In the genomic region with DNA sequence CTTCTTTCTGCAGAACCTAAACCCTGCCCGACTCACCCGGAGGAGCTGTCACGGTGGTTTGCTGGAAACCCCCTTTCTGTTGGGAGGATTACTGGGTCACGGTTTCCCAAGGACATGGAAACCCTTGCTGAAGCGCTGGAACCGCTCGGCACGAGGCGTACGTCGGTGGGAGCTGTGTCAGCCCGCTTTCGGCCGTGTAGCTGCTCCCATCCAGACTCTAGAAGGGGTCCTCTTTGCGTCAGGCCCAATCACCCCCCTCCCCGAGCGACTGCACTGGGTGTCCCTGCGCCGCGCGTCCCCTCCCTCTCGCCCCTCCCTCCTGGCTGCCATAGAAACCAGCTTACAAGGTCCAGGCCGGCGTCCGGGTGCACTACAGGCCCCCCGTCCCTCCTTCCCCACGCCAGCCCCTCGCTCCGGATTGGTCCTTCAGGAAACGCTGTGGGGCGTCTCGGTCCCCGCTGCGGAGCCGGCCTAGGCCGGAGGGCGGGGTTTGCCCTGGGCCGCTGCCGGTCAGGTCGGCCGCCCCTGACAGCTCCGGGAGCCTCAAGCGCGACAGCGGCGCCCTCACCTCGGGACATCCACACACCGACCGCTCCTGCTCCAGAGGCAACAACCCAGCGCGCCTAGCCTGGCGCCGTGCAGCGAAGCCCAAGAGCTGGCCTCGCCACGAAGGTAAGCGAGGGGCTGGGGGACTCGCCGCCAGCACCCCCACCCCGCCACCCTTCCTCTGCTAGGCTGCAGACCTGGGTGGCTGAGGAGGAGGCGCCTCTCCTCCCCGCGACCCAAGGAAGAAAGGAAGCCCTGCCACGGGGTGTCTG, we compare ENCODE assay signal across 8 cellular contexts. TPM values are rescaled to one million over a fixed set of nuclear protein-coding genes. Genes with fewer than 3 reads are reported as not detected.
DNase-seq lines count a peak whose midpoint lies in the region; ATAC-seq and TF ChIP-seq lines count a peak whose summit lies in the region.

Gene NIM1K (plus strand): TSS at position 486 of the 818 bp plus-strand sequence. CDS start 53,551 bp downstream, outside the sequence.

- BruUV-seq in Panc1 (replicated peaks; lab: Mats Ljungman, UMichigan): no TSS peak

- peaks cover 34% of the 10 kb centered on the region for H3K27me3 Mint-ChIP-seq in activated naive CD8-positive, alpha-beta T cell treated with anti-CD3 and anti-CD28 coated beads for 36 hours

- peak; percentile 68 for DNase-seq in AG08396 (ENCODE audit: low spot score)
- no peak for DNase-seq in Panc1 (ENCODE audit: low read depth, low spot score)
- peak; percentile 60 for DNase-seq in activated naive CD8-positive, alpha-beta T cell treated with anti-CD3 and anti-CD28 coated beads for 36 hours
- DNase-seq in heart left ventricle: peak; percentile 64 to 80 (median 72)
- peak; percentile 28 to 59 (median 43) for DNase-seq in ovary
- no peak for DNase-seq in vagina (ENCODE audit: extremely low spot score in 2 of 2)

- no peaks in the 10 kb centered on the region for H3K36me3 ChIP-seq in Panc1 (ENCODE audit: control insufficient read depth, insufficient read depth, low read length)
- no peaks in the 10 kb centered on the region for H3K36me3 ChIP-seq in heart left ventricle
- no peaks in the 10 kb centered on the region for H3K36me3 ChIP-seq in ovary
- H3K36me3 ChIP-seq in vagina: no peaks in the 10 kb centered on the region

- peaks cover 9% of the 10 kb centered on the region for H3K36me3 Mint-ChIP-seq in activated naive CD8-positive, alpha-beta T cell treated with anti-CD3 and anti-CD28 coated beads for 36 hours

- TF ChIP-seq EP300 in ovary (IDR thresholded peaks at IDR 0.05): no peak

- peaks cover 29% of the 10 kb centered on the region for H3K4me1 Mint-ChIP-seq in activated naive CD8-positive, alpha-beta T cell treated with anti-CD3 and anti-CD28 coated beads for 36 hours

- H3K4me1 ChIP-seq in Panc1 (ENCODE audit: control insufficient read depth, insufficient read depth, low read length): peaks cover 14% of the 10 kb centered on the region
- peaks cover 0 to 30% (median 17%) of the 10 kb centered on the region in 12 donors for H3K4me1 ChIP-seq in heart left ventricle
- peaks cover 8% of the 10 kb centered on the region for H3K4me1 ChIP-seq in ovary (ENCODE audit: insufficient read depth)
- peaks cover 28% of the 10 kb centered on the region for H3K4me1 ChIP-seq in vagina

- TF ChIP-seq CTCF in Panc1 (IDR thresholded peaks at IDR 0.05) (no peak), heart left ventricle (IDR thresholded peaks at IDR 0.05) (no peak), ovary (IDR thresholded peaks at IDR 0.05) (no peak), vagina (IDR thresholded peaks at IDR 0.05) (no peak)

- no peaks in the 10 kb centered on the region for H3K9me3 ChIP-seq in Panc1 (ENCODE audit: control insufficient read depth, insufficient read depth, low read depth, low read length)
- H3K9me3 ChIP-seq in heart left ventricle: no peaks in the 10 kb centered on the region
- no peaks in the 10 kb centered on the region for H3K9me3 ChIP-seq in ovary
- H3K9me3 ChIP-seq in vagina: no peaks in the 10 kb centered on the region

- CTCF ChIA-PET in Panc1 (lab: Charles Lee): interaction anchor here (0.6 kb wide), 1 partner anchor 77 kb away, joined by 3 read pairs; no protein-coding TSS in a partner anchor

- in situ Hi-C loops in Panc1 (cut with HindIII; ENCODE audit: low pct_unique_long_range_greater_than_20kb, low sequenced_read_pairs): no loop called here

- WGBS in heart left ventricle, 4 donors: 1 to 2% (median 1%) methylated on average over 30 to 64 of the region's 64 CpGs
- WGBS in ovary, 3 donors: 0 to 1% (median 1%) methylated on average over 47 to 63 of the region's 64 CpGs

- peaks cover 7% of the 10 kb centered on the region; the same call in 1 of the 2 replicates for H3K27me3 ChIP-seq in Panc1 (ENCODE audit: control insufficient read depth, insufficient read depth, low read length)
- H3K27me3 ChIP-seq in heart left ventricle: peaks cover 0 to 19% (median 0%) of the 10 kb centered on the region in 9 donors
- no peaks in the 10 kb centered on the region for H3K27me3 ChIP-seq in ovary
- no peaks in the 10 kb centered on the region for H3K27me3 ChIP-seq in vagina

- H3K4me3 Mint-ChIP-seq in activated naive CD8-positive, alpha-beta T cell treated with anti-CD3 and anti-CD28 coated beads for 36 hours: peak within 1 kb of the TSS; percentile 83

- peaks cover 1% of the 10 kb centered on the region for H3K9me3 Mint-ChIP-seq in activated naive CD8-positive, alpha-beta T cell treated with anti-CD3 and anti-CD28 coated beads for 36 hours

- H3K4me3 ChIP-seq in Panc1 (ENCODE audit: low read depth in 2 of 2, low read length in 2 of 2) (peak within 1 kb of the TSS; percentile 51 to 61), heart left ventricle (peak within 1 kb of the TSS; percentile 33 to 71 (median 61)), ovary (peak within 1 kb of the TSS; percentile 39), vagina (peak within 1 kb of the TSS; percentile 54 to 63)

- TF ChIP-seq POLR2A in heart left ventricle (IDR thresholded peaks at IDR 0.05) (no peak), ovary (IDR thresholded peaks at IDR 0.05) (no peak), vagina (IDR thresholded peaks at IDR 0.05) (no peak)

- POLR2A ChIA-PET in Panc1 (lab: Charles Lee): no interaction called here

- intact Hi-C loops in Panc1 (cut with micrococcal nuclease; ENCODE audit: unreplicated experiment) (no loop called here), heart left ventricle (cut with DNase I) (loop anchor here in 1 of 10 donors (5.0 kb wide), 1 partner anchor 70 kb away; the partner anchor contains the start of gene ZNF131), ovary (cut with DNase I) (no loop called here), vagina (cut with DNase I) (no loop called here)

- H3K27ac Mint-ChIP-seq in activated naive CD8-positive, alpha-beta T cell treated with anti-CD3 and anti-CD28 coated beads for 36 hours: peak within 1 kb of the TSS; percentile 88

- H3K27ac ChIP-seq in Panc1 (ENCODE audit: low read length) (no peak within 1 kb of the TSS), heart left ventricle (peak within 1 kb of the TSS in 3 of 12 donors; percentile 14 to 40 (median 37)), ovary (no peak within 1 kb of the TSS), vagina (peak within 1 kb of the TSS; percentile 58)

- ATAC-seq in GM18909 (IDR thresholded peaks at IDR 0.05; ENCODE audit: poor library complexity, unreplicated experiment) (peak; percentile 79), HG03108 (IDR thresholded peaks at IDR 0.05; ENCODE audit: unreplicated experiment) (peak; percentile 73), Panc1 (peak; percentile 86), heart left ventricle (peak; percentile 70 to 93 (median 89))

RNA-seq across cellular contexts. Expression of gene NIM1K, which starts in this region (rescaled TPM):
- total RNA-seq in Panc1 (2021; ENCODE audit: unreplicated experiment): 0.59 TPM
- 0.81 TPM for polyA plus RNA-seq in Panc1 (2012; ENCODE audit: insufficient read length)
- 1 to 10 TPM; 2.0 to 2.1 TPM for total RNA-seq in activated naive CD8-positive, alpha-beta T cell treated with anti-CD3 and anti-CD28 coated beads for 36 hours
- total RNA-seq in heart left ventricle: 1 to 10 TPM in 1 of 9 donors, under 1 TPM in 6, not detected in 2; 0.16 to 1.4 (median 0.45) TPM
- under 1 TPM; 0.11 to 0.24 TPM for polyA plus RNA-seq in heart left ventricle
- total RNA-seq in ovary: under 1 TPM in 6 of 7 donors, not detected in 1; 0.12 to 0.78 (median 0.35) TPM
- polyA plus RNA-seq in ovary: under 1 TPM; 0.18 to 0.47 TPM
- total RNA-seq in vagina: not detected

Comparison
In these comparisons a context has a peak if more than half of its experiments do, and no peak if none do; other contexts are left out.
1. Peak in ATAC-seq and H3K4me3 ChIP-seq in Panc1; RNA of the gene not detected or under 1 TPM.
2. Peak in DNase-seq and H3K4me3 ChIP-seq in ovary; RNA of the gene not detected or under 1 TPM.
3. DNase-seq: peak in AG08396 (single experiment), activated naive CD8-positive, alpha-beta T cell treated with anti-CD3 and anti-CD28 coated beads for 36 hours (single experiment) and heart left ventricle (5 of 5); none in Panc1 (single experiment) and vagina (0 of 2).
4. Peak in every context shown above with its lines, with median percentiles within 50 percentile points of each other: ATAC-seq and H3K4me3 ChIP-seq.